ENCODE assay signal across 11 cellular contexts in genomic region chr7:16465469-16466086, GRCh38. TPM values are rescaled to one million over a fixed set of nuclear protein-coding genes. Genes with fewer than 3 reads are reported as not detected.
A peak's percentile ranks its signal among the peaks of the same experiment; 100 is the strongest.
DNase-seq lines count a peak whose midpoint lies in the region; ATAC-seq and TF ChIP-seq lines count a peak whose summit lies in the region.
"Had no signal": no experiment of that assay in that cellular context is flagged by ENCODE, and none has a peak within 500 bp of the region (broad histone marks: within the 10 kb centered on the region; RNA-seq: fewer than 3 reads in every experiment).

Gene SOSTDC1 (minus strand): TSS chr7:16465738. CDS start chr7:16465668, 70 bp downstream.

- H4K20me1 ChIP-seq in PC-3 (ENCODE audit: low read length), result no peaks in the 10 kb centered on the region

- H3K9ac ChIP-seq in PC-3 (ENCODE audit: low read length), result no peak within 1 kb of the TSS

- H3K4me2 ChIP-seq in PC-3 (ENCODE audit: low read length), result peak within 1 kb of the TSS; percentile 33

- no peak for TF ChIP-seq POLR2A in adrenal gland (IDR thresholded peaks at IDR 0.05)

- H3K4me1 ChIP-seq in PC-3 (ENCODE audit: insufficient read depth, low read length) (no peaks in the 10 kb centered on the region), adrenal gland (replicated peaks in 1 of 2) (no peaks in the 10 kb centered on the region)

- intact Hi-C loops in PC-3 (cut with micrococcal nuclease) (no loop called here), adrenal gland (cut with DNase I) (no loop called here)

- no TSS peak for BruUV-seq in PC-3 (replicated peaks; lab: Mats Ljungman, UMichigan)

- H3F3A ChIP-seq in PC-3 (ENCODE audit: low read length, unreplicated experiment), result no peaks in the 10 kb centered on the region

- DNase-seq in DMS153 (lab: John Stamatoyannopoulos, UW) (peak; percentile 15), PC-3 (peak; percentile 13), fibroblast of mammary gland (ENCODE audit: low read depth) (peak; percentile 8), occipital lobe (lab: John Stamatoyannopoulos, UW) (no peak), SKM-1 (lab: John Stamatoyannopoulos, UW; ENCODE audit: unreplicated experiment) (no peak), SIG-M5 (lab: John Stamatoyannopoulos, UW) (no peak), adrenal gland (no peak), C1 segment of cervical spinal cord (lab: John Stamatoyannopoulos, UW) (no peak)
- DNase-seq: activated CD8-positive, alpha-beta memory T cell treated with anti-CD3 and anti-CD28 coated beads, Interleukin-2, amount 50 U/mL, for 4 hours; HCEC 1CT; NCI-H1105 treated with DMSO at 0.1 percent for 48 hours had no signal

- H3K4me3 ChIP-seq in PC-3 (ENCODE audit: low read length), result peak within 1 kb of the TSS; percentile 32; the same call in 1 of the 2 replicates
- H3K4me3 ChIP-seq in fibroblast of mammary gland (ENCODE audit: control insufficient read depth, low read depth, low read length), result no peak within 1 kb of the TSS
- H3K4me3 ChIP-seq in adrenal gland, result no peak within 1 kb of the TSS

- H3K36me3 ChIP-seq in PC-3 (ENCODE audit: low read depth, low read length), result no peaks in the 10 kb centered on the region
- no peaks in the 10 kb centered on the region for H3K36me3 ChIP-seq in adrenal gland (replicated peaks in 1 of 2)

- no peak within 1 kb of the TSS for H3K27ac ChIP-seq in PC-3 (ENCODE audit: low read length)
- H3K27ac ChIP-seq in adrenal gland, result no peak within 1 kb of the TSS

- POLR2A ChIA-PET in PC-3 (lab: Charles Lee; ENCODE audit: unreplicated experiment), result interaction anchor here (0.5 to 0.6 kb wide), 2 partner anchors 29 to 98 kb away, joined by 3 read pairs; no protein-coding TSS in a partner anchor

- H3K9me3 ChIP-seq in PC-3 (ENCODE audit: low read length) (no peaks in the 10 kb centered on the region), adrenal gland (replicated peaks in 1 of 3) (no peaks in the 10 kb centered on the region)

- peak; percentile 75 for ATAC-seq in PC-3

- no peak for TF ChIP-seq CTCF in PC-3 (conservative IDR thresholded peaks at IDR 0.05; ENCODE audit: low read depth, low read length)
- TF ChIP-seq CTCF in fibroblast of mammary gland (conservative IDR thresholded peaks at IDR 0.05; ENCODE audit: control insufficient read depth, insufficient read depth, low read depth, low read length), result no peak
- no peak for TF ChIP-seq CTCF in adrenal gland (IDR thresholded peaks at IDR 0.05)

- H3K9me2 ChIP-seq in PC-3 (replicated peaks; ENCODE audit: low read length), result no peaks in the 10 kb centered on the region

- no peaks in the 10 kb centered on the region for H3K79me2 ChIP-seq in PC-3 (ENCODE audit: low read length)

- 21 to 33% (median 22%) methylated on average over 10 of the region's 10 CpGs for WGBS in adrenal gland, 4 donors

- H3K27me3 ChIP-seq in PC-3 (ENCODE audit: low read length), result no peaks in the 10 kb centered on the region
- H3K27me3 ChIP-seq in adrenal gland, result no peaks in the 10 kb centered on the region

- H2AFZ ChIP-seq in PC-3 (ENCODE audit: low read length), result peak within 1 kb of the TSS; percentile 63

- CTCF ChIA-PET in PC-3 (lab: Charles Lee), result no interaction called here

RNA-seq across cellular contexts. Expression of gene SOSTDC1, which starts in this region (rescaled TPM):
- 0.22 and 0.63 TPM in 2 replicates for total RNA-seq in PC-3 (2014; rRNA removed)
- 12.6 TPM for total RNA-seq in occipital lobe
- total RNA-seq in adrenal gland, result under 1 TPM in 4 of 8 donors, not detected in 4; 0.11 to 0.28 (median 0.25) TPM
- under 1 TPM; 0.13 to 0.16 (median 0.13) TPM for polyA plus RNA-seq in adrenal gland

Comparison
In these comparisons a context has a peak if more than half of its experiments do, and no peak if none do; other contexts are left out.
1. Peak in DNase-seq, ATAC-seq, H3K4me3 ChIP-seq and H3K4me2 ChIP-seq in PC-3; RNA of the gene not detected or under 1 TPM.
2. DNase-seq: peak in DMS153 (single experiment) and fibroblast of mammary gland (single experiment); none in occipital lobe (single experiment), SKM-1 (single experiment), SIG-M5 (single experiment), adrenal gland (0 of 7) and C1 segment of cervical spinal cord (0 of 14).